Comparison of ENCODE assay signal across 8 cellular contexts in genomic region chr7:129952653-129953560, GRCh38. TPM values are rescaled to one million over a fixed set of nuclear protein-coding genes. Genes with fewer than 3 reads are reported as not detected.
DNase-seq lines count a peak whose midpoint lies in the region; ATAC-seq and TF ChIP-seq lines count a peak whose summit lies in the region.

UBE2H (minus strand) TSS chr7:129952960; CDS start chr7:129952555, 405 bp downstream.

- peaks cover 6% of the 10 kb centered on the region for H4K20me1 ChIP-seq in hepatocyte (ENCODE audit: insufficient read depth, poor library complexity, severe bottlenecking)

- peaks cover 13% of the 10 kb centered on the region for H3K4me1 ChIP-seq in hepatocyte (ENCODE audit: insufficient read depth)

- in situ Hi-C loops in astrocyte of the cerebellum (cut with HindIII; ENCODE audit: low sequenced_read_pairs), result no loop called here

- H3K36me3 ChIP-seq in hepatocyte (replicated peaks; ENCODE audit: insufficient read depth, low read depth), result no peaks in the 10 kb centered on the region

- peak within 1 kb of the TSS; percentile 92 for H3K27ac ChIP-seq in hepatocyte

- TF ChIP-seq CTCF in astrocyte of the cerebellum (IDR thresholded peaks at IDR 0.05; ENCODE audit: low read depth, low read length, missing control alignments) (no peak), hepatocyte (IDR thresholded peaks at IDR 0.05; ENCODE audit: poor library complexity) (no peak)

- 10% methylated on average over 38 of the region's 58 CpGs for WGBS in hepatocyte (ENCODE audit: low lambda C conversion rate, missing lambda C conversion rate)

- no peaks in the 10 kb centered on the region for H3K9me2 ChIP-seq in hepatocyte (replicated peaks; ENCODE audit: insufficient read depth)

- no peaks in the 10 kb centered on the region for H3K27me3 ChIP-seq in hepatocyte

- H2AFZ ChIP-seq in hepatocyte, result peak within 1 kb of the TSS; percentile 5

- peak within 1 kb of the TSS; percentile 78 for H3K4me2 ChIP-seq in hepatocyte

- no peaks in the 10 kb centered on the region for H3K9me3 ChIP-seq in hepatocyte (ENCODE audit: low read depth)

- peak; percentile 42 for ATAC-seq in HG02938 (IDR thresholded peaks at IDR 0.05; ENCODE audit: unreplicated experiment)

- peaks cover 39% of the 10 kb centered on the region for H3K79me2 ChIP-seq in hepatocyte

- H3K4me3 ChIP-seq in astrocyte of the cerebellum (ENCODE audit: low read depth, low read length) (peak within 1 kb of the TSS; percentile 93), hepatocyte (peak within 1 kb of the TSS; percentile 85)

- peak; percentile 64 for DNase-seq in NCI-H2029 treated with DMSO at 0.1 percent for 48 hours (lab: John Stamatoyannopoulos, UW)
- peak; percentile 67 for DNase-seq in T1000 (lab: John Stamatoyannopoulos, UW)
- peak; percentile 71 for DNase-seq in astrocyte of the cerebellum (ENCODE audit: low read depth)
- DNase-seq in hepatocyte (ENCODE audit: low spot score), result peak; percentile 96
- DNase-seq in retina, result peak; percentile 97
- no peak for DNase-seq in NCI-H1048 (lab: John Stamatoyannopoulos, UW)

- peak; percentile 78 for TF ChIP-seq POLR2A in GM15510 (IDR thresholded peaks at IDR 0.05; ENCODE audit: borderline replicate concordance, extremely low read depth, insufficient read length)

RNA-seq across cellular contexts. Expression of gene UBE2H, which starts in this region (rescaled TPM):
- 61.6 and 73.4 TPM in 2 replicates for total RNA-seq in hepatocyte
- 85.5 and 98.9 TPM in 2 replicates for polyA plus RNA-seq in hepatocyte
